Comparison of ENCODE assay signal across 8 cellular contexts in the genomic region with DNA sequence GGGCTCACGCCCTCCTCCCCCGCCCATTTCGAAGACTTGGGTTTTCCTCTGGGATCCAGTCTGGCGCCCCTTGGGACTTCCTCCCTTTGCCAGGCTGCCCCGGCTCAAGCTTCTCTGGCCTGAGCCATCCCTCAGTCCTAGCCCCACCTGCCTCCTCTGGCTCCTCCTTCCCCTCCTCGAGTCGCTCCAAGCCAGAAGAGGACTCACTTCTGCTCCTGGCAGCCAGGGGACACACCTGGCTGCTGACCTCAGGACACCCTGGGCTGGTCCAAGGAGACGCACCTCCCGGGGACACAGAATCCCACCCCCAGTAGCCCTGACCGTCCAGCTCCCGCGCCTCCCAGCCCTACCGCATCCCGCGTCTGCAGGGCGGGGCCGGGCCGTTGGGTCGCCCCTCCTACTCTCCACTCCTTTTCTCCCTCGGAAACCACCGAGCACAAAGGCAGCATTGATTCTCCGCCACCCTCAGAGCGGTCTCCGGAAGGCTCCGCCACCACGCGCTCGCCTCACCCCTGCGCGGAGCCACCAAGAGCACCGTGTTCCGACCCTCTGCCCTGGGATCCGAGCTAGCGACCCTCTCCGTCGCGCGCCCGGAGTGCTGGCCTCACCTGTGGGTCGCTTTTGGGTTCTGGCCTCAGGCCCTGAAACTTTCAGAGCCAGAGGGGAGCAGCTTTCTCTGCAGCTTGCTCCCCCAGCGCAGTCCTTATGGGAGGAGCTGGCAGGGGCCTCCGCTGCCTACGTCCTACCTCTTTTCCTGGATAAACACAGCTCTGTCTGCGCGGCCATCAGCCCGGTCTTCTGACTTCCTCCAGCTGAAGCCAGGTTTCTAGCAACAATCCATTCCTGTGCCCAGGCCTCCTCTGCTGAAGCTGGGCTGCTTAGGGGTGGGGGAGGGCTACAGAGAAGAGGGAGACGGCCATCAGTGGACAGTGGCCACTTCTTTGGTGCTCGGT. TPM values are rescaled to one million over a fixed set of nuclear protein-coding genes. Genes with fewer than 3 reads are reported as not detected.
DNase-seq lines count a peak whose midpoint lies in the region; ATAC-seq, FAIRE-seq and TF ChIP-seq lines count a peak whose summit lies in the region.

Gene C2CD4D, minus strand, starts transcription at position 364 of the 953 bp plus-strand sequence. CDS start 831 bp downstream, outside the sequence.

- no peaks in the 10 kb centered on the region for H3K9me2 ChIP-seq in Karpas-422 (replicated peaks; ENCODE audit: insufficient read depth, low read length)

- H3K9me3 ChIP-seq in Karpas-422 (ENCODE audit: low read length) (no peaks in the 10 kb centered on the region), HepG2 (ENCODE audit: low read length) (no peaks in the 10 kb centered on the region)

- DNase-seq in COR-L47 (lab: John Stamatoyannopoulos, UW): peak; percentile 68
- no peak for DNase-seq in Karpas-422
- peak; percentile 71 for DNase-seq in activated CD4-positive, CD25-positive, alpha-beta regulatory T cell treated with anti-CD3 and anti-CD28 coated beads, Interleukin-2, amount 50 U/mL, for 72 hours
- peak; percentile 61 for DNase-seq in cerebellar cortex (ENCODE audit: low spot score)
- peak; percentile 68 for DNase-seq in HepG2 (ENCODE audit: low spot score)
- peak; percentile 69 for DNase-seq in stimulated activated CD4-positive, alpha-beta T cell treated with anti-CD3 and anti-CD28 coated beads, Interleukin-4, amount 100 ng/mL, for 1 hour
- DNase-seq in posterior vena cava (ENCODE audit: low spot score): no peak

- H3K36me3 ChIP-seq in Karpas-422 (ENCODE audit: insufficient read depth, low read length): no peaks in the 10 kb centered on the region
- no peaks in the 10 kb centered on the region for H3K36me3 ChIP-seq in HepG2 (replicated peaks in 1 of 2; ENCODE audit: control insufficient read depth in 1 of 2, insufficient read depth in 2 of 2, low read length in 2 of 2)

- H3K79me2 ChIP-seq in Karpas-422 (ENCODE audit: low read length) (no peaks in the 10 kb centered on the region), HepG2 (ENCODE audit: insufficient read depth, low read length) (no peaks in the 10 kb centered on the region)

- POLR2A ChIA-PET in HepG2 (lab: Yijun Ruan, JAX): interaction anchor here (1.2 to 1.4 kb wide), 5 partner anchors 9 to 299 kb away, joined by 3 to 10 read pairs (median 6); partner anchors contain the start of genes MRPL9 and TUFT1

- TF ChIP-seq EP300 in HepG2 (IDR thresholded peaks at IDR 0.05; ENCODE audit: low read depth in 2 of 2, low read length in 2 of 2) (no peak), HepG2 (CRISPR knock-in tag; IDR thresholded peaks at IDR 0.05; ENCODE audit: borderline replicate concordance) (no peak; the same call in 1 of the 2 replicates)

- in situ Hi-C loops in HepG2 (cut with HindIII; ENCODE audit: extremely low pct_ligation_motif_present, low pct_unique_long_range_greater_than_20kb): loop anchor here (10.0 kb wide), 2 partner anchors 125 to 245 kb away; partner anchors contain the start of gene CELF3

- ATAC-seq in HepG2 (peak; percentile 71), HG02571 (IDR thresholded peaks at IDR 0.05; ENCODE audit: unreplicated experiment) (no peak)

- H3K27me3 ChIP-seq in Karpas-422 (ENCODE audit: low read length): no peaks in the 10 kb centered on the region
- peaks cover 0 to 5% of the 10 kb centered on the region in 2 experiments; a peak in 2 of 5 replicates for H3K27me3 ChIP-seq in HepG2 (ENCODE audit: control insufficient read depth in 1 of 2, insufficient read depth in 2 of 2, low read length in 2 of 2)

- TF ChIP-seq POLR2A in HepG2 (IDR thresholded peaks at IDR 0.05; ENCODE audit: insufficient read depth in 1 of 2, low read depth in 2 of 2, low read length in 2 of 2): peak; percentile 55 to 57; a peak in 3 of 4 replicates

- H2AFZ ChIP-seq in Karpas-422 (ENCODE audit: low read length): no peak within 1 kb of the TSS
- H2AFZ ChIP-seq in HepG2 (ENCODE audit: low read length): no peak within 1 kb of the TSS

- H3K4me2 ChIP-seq in Karpas-422 (ENCODE audit: low read depth, low read length, poor library complexity, severe bottlenecking): peak within 1 kb of the TSS; percentile 46
- H3K4me2 ChIP-seq in HepG2 (ENCODE audit: low read depth, low read length): peak within 1 kb of the TSS; percentile 66

- no peak for FAIRE-seq in HepG2 (lab: Jason Lieb, UNC)

- H3K4me1 ChIP-seq in Karpas-422 (ENCODE audit: low read length) (peaks cover 30% of the 10 kb centered on the region), HepG2 (ENCODE audit: insufficient read depth, low read length) (peaks cover 58% of the 10 kb centered on the region)

- BruUV-seq in HepG2 (replicated peaks; lab: Mats Ljungman, UMichigan): no TSS peak

- no peaks in the 10 kb centered on the region for H4K20me1 ChIP-seq in Karpas-422 (ENCODE audit: insufficient read depth, low read depth, low read length)
- no peaks in the 10 kb centered on the region for H4K20me1 ChIP-seq in HepG2 (ENCODE audit: insufficient read depth, low read length)

- CTCF ChIA-PET in HepG2 (lab: Yijun Ruan, JAX; ENCODE audit: low intra/inter-chr PET ratio, low total read pairs): no interaction called here

- H3K27ac ChIP-seq in Karpas-422 (ENCODE audit: low read length): no peak within 1 kb of the TSS
- H3K27ac ChIP-seq in HepG2 (ENCODE audit: extremely low read length, insufficient read depth, low read length): no peak within 1 kb of the TSS

- no peak within 1 kb of the TSS for H3K9ac ChIP-seq in Karpas-422 (ENCODE audit: low read length)
- peak within 1 kb of the TSS; percentile 58 for H3K9ac ChIP-seq in HepG2 (ENCODE audit: insufficient read depth, low read depth, low read length)

- H3K4me3 ChIP-seq in Karpas-422 (ENCODE audit: low read length) (peak within 1 kb of the TSS; percentile 34; the same call in 1 of the 2 replicates), HepG2 (replicated peaks in 1 of 3; ENCODE audit: insufficient read depth in 1 of 3, low read depth in 2 of 3, low read length in 3 of 3) (peak within 1 kb of the TSS; percentile 34 to 56 (median 42); a peak in 5 of 6 replicates)

- TF ChIP-seq CTCF in HepG2 (CRISPR knock-in tag; IDR thresholded peaks at IDR 0.05): 0 out of 2 replicates have a peak, but pooled peaks have one; percentile 12

- 57% methylated on average over 42 of the region's 48 CpGs for WGBS in HepG2 (ENCODE audit: low lambda C conversion rate)

- TF ChIP-seq RAD21 in HepG2 (CRISPR knock-in tag; IDR thresholded peaks at IDR 0.05): 0 out of 2 replicates have a peak, but pooled peaks have one; percentile 9

- intact Hi-C loops in HepG2 (cut with micrococcal nuclease; ENCODE audit: unreplicated experiment) (loop anchor here (10.0 kb wide), 3 partner anchors 75 to 395 kb away; partner anchors contain the start of genes MRPL9 and TUFT1), posterior vena cava (cut with DNase I) (loop anchor here in 1 of 2 donors (1.0 kb wide), 1 partner anchor 21 kb away; no protein-coding TSS in a partner anchor)

TF ChIP-seq in HepG2, 621 proteins besides CTCF, POLR2A, EP300 and RAD21 (continues in another document):
- TF ChIP-seq, protein P1, sequence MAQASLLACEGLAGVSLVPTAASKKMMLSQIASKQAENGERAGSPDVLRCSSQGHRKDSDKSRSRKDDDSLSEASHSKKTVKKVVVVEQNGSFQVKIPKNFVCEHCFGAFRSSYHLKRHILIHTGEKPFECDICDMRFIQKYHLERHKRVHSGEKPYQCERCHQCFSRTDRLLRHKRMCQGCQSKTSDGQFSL (CRISPR knock-in tag; IDR thresholded peaks at IDR 0.05): no peak
- TF ChIP-seq POLR2AphosphoS5 (IDR thresholded peaks at IDR 0.05; ENCODE audit: low read depth, low read length): peak; percentile 46; the same call in 1 of the 2 replicates

RNA-seq across cellular contexts. Expression of gene C2CD4D, which starts in this region (rescaled TPM):
- total RNA-seq in Karpas-422 (2014; rRNA removed; shearing (Covaris generic); ENCODE audit: low replicate concordance): not detected in 2 replicates
- total RNA-seq in HepG2 (2016; rRNA removed; fragmentation: Illumina TruSeq; extraction: Trizol) (not detected in 2 replicates), posterior vena cava (not detected)
- not detected in 2 replicates for total RNA-seq in HepG2 (2016; cell fraction: cytosol; rRNA removed; fragmentation: Illumina TruSeq; extraction: Trizol; ENCODE audit: low read depth)
- not detected in 2 replicates for total RNA-seq in HepG2 (2016; cell fraction: insoluble cytoplasmic fraction; rRNA removed; fragmentation: Illumina TruSeq; extraction: Trizol)
- total RNA-seq in HepG2 (2016; cell fraction: membrane; rRNA removed; fragmentation: Illumina TruSeq; extraction: Trizol): not detected in 2 replicates
- total RNA-seq in HepG2 (2016; cell fraction: nucleus; rRNA removed; fragmentation: Illumina TruSeq; extraction: Trizol): not detected in 2 replicates
- not detected in 2 replicates for polyA plus RNA-seq in HepG2 (2011; rRNA removed)
- polyA plus RNA-seq in HepG2 (2011; cell fraction: cytosol; rRNA removed): not detected in 2 replicates
- not detected in 2 replicates for polyA plus RNA-seq in HepG2 (2011; cell fraction: nucleus; rRNA removed)
- polyA plus RNA-seq in HepG2 (2012): not detected in 2 replicates
- polyA plus RNA-seq in HepG2 (2016; cell fraction: cytosol; fragmentation: Illumina TruSeq; extraction: Trizol; ENCODE audit: low read depth): not detected in 2 replicates
- polyA plus RNA-seq in HepG2 (2016; cell fraction: insoluble cytoplasmic fraction; fragmentation: Illumina TruSeq; extraction: Trizol; ENCODE audit: low read depth): not detected in 2 replicates
- polyA plus RNA-seq in HepG2 (2016; cell fraction: membrane; fragmentation: Illumina TruSeq; extraction: Trizol; ENCODE audit: low read depth): not detected in 2 replicates
- polyA plus RNA-seq in HepG2 (2016; cell fraction: nucleus; fragmentation: Illumina TruSeq; extraction: Trizol; ENCODE audit: insufficient read depth, low read depth): not detected in 2 replicates
- polyA minus RNA-seq in HepG2 (2011; rRNA and poly(A)+ RNA removed; ENCODE audit: low replicate concordance): not detected in 2 replicates
- polyA minus RNA-seq in HepG2 (2011; cell fraction: cytosol; rRNA and poly(A)+ RNA removed): not detected in 2 replicates
- not detected in 2 replicates for polyA minus RNA-seq in HepG2 (2011; cell fraction: nucleus; rRNA and poly(A)+ RNA removed)

Comparison
In these comparisons a context has a peak if more than half of its experiments do, and no peak if none do; other contexts are left out.
1. Peak in DNase-seq, ATAC-seq, H3K4me3 ChIP-seq, H3K9ac ChIP-seq and H3K4me2 ChIP-seq in HepG2; RNA of the gene not detected or under 1 TPM.
2. DNase-seq: peak in COR-L47 (single experiment), activated CD4-positive, CD25-positive, alpha-beta regulatory T cell treated with anti-CD3 and anti-CD28 coated beads, Interleukin-2, amount 50 U/mL, for 72 hours (single experiment), cerebellar cortex (single experiment) and stimulated activated CD4-positive, alpha-beta T cell treated with anti-CD3 and anti-CD28 coated beads, Interleukin-4, amount 100 ng/mL, for 1 hour (single experiment); none in Karpas-422 (single experiment) and posterior vena cava (single experiment).